ENCODE assay signal across 31 cellular contexts in genomic region chr4:115082633-115083032, GRCh38. TPM values are rescaled to one million over a fixed set of nuclear protein-coding genes. Genes with fewer than 3 reads are reported as not detected.
DNase-seq lines count a peak whose midpoint lies in the region; ATAC-seq, FAIRE-seq and TF ChIP-seq lines count a peak whose summit lies in the region.
"Had no signal": no experiment of that assay in that cellular context is flagged by ENCODE, and none has a peak within 500 bp of the region (broad histone marks: within the 10 kb centered on the region; RNA-seq: fewer than 3 reads in every experiment).

No MANE protein-coding gene starts in this region.

- no peaks in the 10 kb centered on the region for H3K4me1 Mint-ChIP-seq in naive thymus-derived CD4-positive, alpha-beta T cell
- H3K4me1 Mint-ChIP-seq: CD14-positive monocyte; CD4-positive, alpha-beta memory T cell; CD4-positive, CD25-positive, alpha-beta regulatory T cell; CD8-positive, alpha-beta memory T cell had no signal

- no peaks in the 10 kb centered on the region for H3K9me2 ChIP-seq in SU-DHL-6 (replicated peaks; ENCODE audit: insufficient read depth, low read length)

- no peaks in the 10 kb centered on the region for H3K4me1 ChIP-seq in HepG2 (ENCODE audit: insufficient read depth, low read length)
- no peaks in the 10 kb centered on the region for H3K4me1 ChIP-seq in right lobe of liver
- no peaks in the 10 kb centered on the region for H3K4me1 ChIP-seq in OCI-LY3 (ENCODE audit: low read length)
- H3K4me1 ChIP-seq in naive thymus-derived CD4-positive, alpha-beta T cell (ENCODE audit: control insufficient read depth in 2 of 2, insufficient read depth in 2 of 2, low read length in 2 of 2), result no peaks in the 10 kb centered on the region
- H3K4me1 ChIP-seq: BE2C, BLaER1 had no signal

- no peak for FAIRE-seq in HepG2 (lab: Jason Lieb, UNC)
- FAIRE-seq: GM12892, GM18507 had no signal

- H3K27me3 ChIP-seq in HepG2 (ENCODE audit: control insufficient read depth in 1 of 2, insufficient read depth in 2 of 2, low read length in 2 of 2), result no peaks in the 10 kb centered on the region
- H3K27me3 ChIP-seq in right lobe of liver, result no peaks in the 10 kb centered on the region
- no peaks in the 10 kb centered on the region for H3K27me3 ChIP-seq in OCI-LY3 (ENCODE audit: low read depth, low read length)
- no peaks in the 10 kb centered on the region for H3K27me3 ChIP-seq in SU-DHL-6 (ENCODE audit: low read length)
- H3K27me3 ChIP-seq in naive thymus-derived CD4-positive, alpha-beta T cell (ENCODE audit: control insufficient read depth in 2 of 2, insufficient read depth in 2 of 2, low read length in 2 of 2), result no peaks in the 10 kb centered on the region
- H3K27me3 ChIP-seq: BE2C, BLaER1 had no signal

- DNase-seq in HepG2 (ENCODE audit: low spot score) (no peak), right lobe of liver (no peak)
- DNase-seq in naive thymus-derived CD4-positive, alpha-beta T cell, result no peak
- DNase-seq: ACHN; BE2C; C1 segment of cervical spinal cord; CD4-positive, alpha-beta memory T cell; CD4-positive, CD25-positive, alpha-beta regulatory T cell; CD8-positive, alpha-beta memory T cell; COR-L47; DMS 273 treated with DMSO at 0.1 percent for 48 hours; DMS153; DMS53; DMS79; DND-41; EL; GDM1 had no signal

- H3K4me3 ChIP-seq in HepG2 (replicated peaks in 1 of 3; ENCODE audit: insufficient read depth in 1 of 3, low read depth in 2 of 3, low read length in 3 of 3) (no peak overlapping the region), right lobe of liver (no peak overlapping the region), OCI-LY3 (ENCODE audit: low read length) (no peak overlapping the region), SU-DHL-6 (ENCODE audit: insufficient read depth, low read length, poor library complexity, severe bottlenecking) (no peak overlapping the region)
- H3K4me3 ChIP-seq in naive thymus-derived CD4-positive, alpha-beta T cell (ENCODE audit: low read length), result no peak overlapping the region
- H3K4me3 ChIP-seq: BLaER1, GM12878 had no signal

- no peak for TF ChIP-seq RAD21 in HepG2 (CRISPR knock-in tag; IDR thresholded peaks at IDR 0.05)

- in situ Hi-C loops in HepG2 (cut with HindIII; ENCODE audit: extremely low pct_ligation_motif_present, low pct_unique_long_range_greater_than_20kb), result loop anchor here (25.0 kb wide), 1 partner anchor 780 kb away; no protein-coding TSS in a partner anchor

- no TSS peak for BruUV-seq in HepG2 (replicated peaks; lab: Mats Ljungman, UMichigan)

- H3K27me3 Mint-ChIP-seq in naive thymus-derived CD4-positive, alpha-beta T cell, result no peaks in the 10 kb centered on the region
- H3K27me3 Mint-ChIP-seq: CD4-positive, alpha-beta memory T cell; CD4-positive, CD25-positive, alpha-beta regulatory T cell; CD8-positive, alpha-beta memory T cell had no signal

- peaks cover 0 to 6% (median 0%) of the 10 kb centered on the region in 5 donors for H3K36me3 Mint-ChIP-seq in naive thymus-derived CD4-positive, alpha-beta T cell
- H3K36me3 Mint-ChIP-seq: CD14-positive monocyte; CD4-positive, CD25-positive, alpha-beta regulatory T cell; CD8-positive, alpha-beta memory T cell had no signal

- H3K9ac ChIP-seq in HepG2 (ENCODE audit: insufficient read depth, low read depth, low read length) (no peak overlapping the region), OCI-LY3 (ENCODE audit: low read length) (no peak overlapping the region), SU-DHL-6 (ENCODE audit: low read length) (no peak overlapping the region)
- H3K9ac ChIP-seq: BLaER1 had no signal

- TF ChIP-seq POLR2A in HepG2 (IDR thresholded peaks at IDR 0.05; ENCODE audit: insufficient read depth in 1 of 2, low read depth in 2 of 2, low read length in 2 of 2) (no peak), right lobe of liver (IDR thresholded peaks at IDR 0.05) (no peak)

- H3K4me2 ChIP-seq in HepG2 (ENCODE audit: low read depth, low read length), result no peak overlapping the region
- no peak overlapping the region for H3K4me2 ChIP-seq in OCI-LY3 (ENCODE audit: low read length)
- H3K4me2 ChIP-seq in SU-DHL-6 (ENCODE audit: low read depth, low read length, poor library complexity, severe bottlenecking), result no peak overlapping the region
- H3K4me2 ChIP-seq: BLaER1 had no signal

- CTCF ChIA-PET in HepG2 (lab: Yijun Ruan, JAX; ENCODE audit: low intra/inter-chr PET ratio, low total read pairs), result no interaction called here
- CTCF ChIA-PET in naive thymus-derived CD4-positive, alpha-beta T cell (lab: Charles Lee), result no interaction called here

- no peak overlapping the region for H3K27ac Mint-ChIP-seq in naive thymus-derived CD4-positive, alpha-beta T cell
- H3K27ac Mint-ChIP-seq: CD14-positive monocyte; CD4-positive, alpha-beta memory T cell; CD4-positive, CD25-positive, alpha-beta regulatory T cell; CD8-positive, alpha-beta memory T cell had no signal

- H4K20me1 ChIP-seq in HepG2 (ENCODE audit: insufficient read depth, low read length) (no peaks in the 10 kb centered on the region), OCI-LY3 (ENCODE audit: insufficient read depth, low read length) (no peaks in the 10 kb centered on the region), SU-DHL-6 (ENCODE audit: low read depth, low read length) (no peaks in the 10 kb centered on the region)
- H4K20me1 ChIP-seq: BLaER1 had no signal

- no peak for TF ChIP-seq CTCF in HepG2 (CRISPR knock-in tag; IDR thresholded peaks at IDR 0.05)
- TF ChIP-seq CTCF in right lobe of liver (IDR thresholded peaks at IDR 0.05), result no peak
- no peak for TF ChIP-seq CTCF in OCI-LY3 (IDR thresholded peaks at IDR 0.05; ENCODE audit: low read depth, low read length)
- no peak for TF ChIP-seq CTCF in SU-DHL-6 (IDR thresholded peaks at IDR 0.05; ENCODE audit: insufficient read depth, low read length, poor library complexity, severe bottlenecking)

- H3K79me2 ChIP-seq in HepG2 (ENCODE audit: insufficient read depth, low read length) (no peaks in the 10 kb centered on the region), OCI-LY3 (ENCODE audit: low read length) (no peaks in the 10 kb centered on the region), SU-DHL-6 (ENCODE audit: insufficient read depth, low read length) (no peaks in the 10 kb centered on the region)

- no peak overlapping the region for H3K4me3 Mint-ChIP-seq in naive thymus-derived CD4-positive, alpha-beta T cell
- H3K4me3 Mint-ChIP-seq: CD14-positive monocyte; CD4-positive, alpha-beta memory T cell; CD4-positive, CD25-positive, alpha-beta regulatory T cell; CD8-positive, alpha-beta memory T cell had no signal

- H2AFZ ChIP-seq in HepG2 (ENCODE audit: low read length) (no peak overlapping the region), OCI-LY3 (ENCODE audit: low read depth, low read length) (peak overlapping the region; percentile 84), SU-DHL-6 (ENCODE audit: low read depth, low read length, severe bottlenecking) (peak overlapping the region; percentile 39)

- peaks cover 11% of the 10 kb centered on the region for H3K9me3 ChIP-seq in HepG2 (ENCODE audit: low read length)
- H3K9me3 ChIP-seq in right lobe of liver, result no peaks in the 10 kb centered on the region
- no peaks in the 10 kb centered on the region for H3K9me3 ChIP-seq in OCI-LY3 (ENCODE audit: insufficient read depth, low read length)
- H3K9me3 ChIP-seq in SU-DHL-6 (ENCODE audit: insufficient read depth, low read length), result no peaks in the 10 kb centered on the region
- peaks cover 0 to 4% (median 0%) of the 10 kb centered on the region in 3 experiments for H3K9me3 ChIP-seq in naive thymus-derived CD4-positive, alpha-beta T cell (ENCODE audit: control insufficient read depth in 2 of 3, low read length in 3 of 3)
- H3K9me3 ChIP-seq: BE2C had no signal

- H3K27ac ChIP-seq in HepG2 (ENCODE audit: extremely low read length, insufficient read depth, low read length) (no peak overlapping the region), right lobe of liver (no peak overlapping the region), OCI-LY3 (ENCODE audit: low read length) (no peak overlapping the region), SU-DHL-6 (ENCODE audit: low read depth, low read length) (no peak overlapping the region)
- no peak overlapping the region for H3K27ac ChIP-seq in naive thymus-derived CD4-positive, alpha-beta T cell (ENCODE audit: low read depth, low read length)
- H3K27ac ChIP-seq: 22Rv1, BLaER1 had no signal

- peaks cover 0 to 11% (median 3%) of the 10 kb centered on the region in 11 donors for H3K9me3 Mint-ChIP-seq in naive thymus-derived CD4-positive, alpha-beta T cell

- no peak for TF ChIP-seq EP300 in HepG2 (IDR thresholded peaks at IDR 0.05; ENCODE audit: low read depth in 2 of 2, low read length in 2 of 2)
- no peak for TF ChIP-seq EP300 in HepG2 (CRISPR knock-in tag; IDR thresholded peaks at IDR 0.05; ENCODE audit: borderline replicate concordance)

- H3K36me3 ChIP-seq in HepG2 (replicated peaks in 1 of 2; ENCODE audit: control insufficient read depth in 1 of 2, insufficient read depth in 2 of 2, low read length in 2 of 2) (no peaks in the 10 kb centered on the region), right lobe of liver (no peaks in the 10 kb centered on the region), OCI-LY3 (replicated peaks; ENCODE audit: low read depth, low read length) (no peaks in the 10 kb centered on the region), SU-DHL-6 (ENCODE audit: low read length) (no peaks in the 10 kb centered on the region)
- H3K36me3 ChIP-seq in naive thymus-derived CD4-positive, alpha-beta T cell (ENCODE audit: control insufficient read depth in 2 of 3, insufficient read depth in 3 of 3, low read length in 3 of 3), result no peaks in the 10 kb centered on the region
- H3K36me3 ChIP-seq: BE2C, BLaER1 had no signal

- intact Hi-C loops in HepG2 (cut with micrococcal nuclease; ENCODE audit: unreplicated experiment), result no loop called here
- intact Hi-C loops in right lobe of liver (cut with DNase I), result no loop called here
- intact Hi-C loops in naive thymus-derived CD4-positive, alpha-beta T cell (cut with micrococcal nuclease), result no loop called here

- WGBS in HepG2 (ENCODE audit: low lambda C conversion rate), result 0% methylated on average over 2 of the region's 2 CpGs
- 48% methylated on average over 2 of the region's 2 CpGs for WGBS in right lobe of liver (ENCODE audit: insufficient coverage, low coverage, low lambda C conversion rate, missing lambda C conversion rate)

- ATAC-seq in HepG2 (no peak), right lobe of liver (no peak), HG03045 (IDR thresholded peaks at IDR 0.05; ENCODE audit: unreplicated experiment) (no peak), esophagus mucosa (no peak)
- ATAC-seq in naive thymus-derived CD4-positive, alpha-beta T cell, result no peak
- ATAC-seq: GM12878 had no signal

- POLR2A ChIA-PET in HepG2 (lab: Yijun Ruan, JAX), result no interaction called here
- POLR2A ChIA-PET in naive thymus-derived CD4-positive, alpha-beta T cell (lab: Charles Lee), result no interaction called here

- no peaks in the 10 kb centered on the region for H3F3A ChIP-seq in SU-DHL-6 (ENCODE audit: insufficient read depth)

RNA-seq across cellular contexts. Expression of gene NDST4, which starts 30.8 kb away (rescaled TPM):
- not detected in 2 replicates for total RNA-seq in HepG2 (2016; rRNA removed; fragmentation: Illumina TruSeq; extraction: Trizol)
- not detected in 2 replicates for total RNA-seq in HepG2 (2016; cell fraction: cytosol; rRNA removed; fragmentation: Illumina TruSeq; extraction: Trizol; ENCODE audit: low read depth)
- total RNA-seq in HepG2 (2016; cell fraction: insoluble cytoplasmic fraction; rRNA removed; fragmentation: Illumina TruSeq; extraction: Trizol), result not detected in 2 replicates
- total RNA-seq in HepG2 (2016; cell fraction: membrane; rRNA removed; fragmentation: Illumina TruSeq; extraction: Trizol), result not detected in 2 replicates
- total RNA-seq in HepG2 (2016; cell fraction: nucleus; rRNA removed; fragmentation: Illumina TruSeq; extraction: Trizol), result not detected in 2 replicates
- not detected in 2 replicates for polyA plus RNA-seq in HepG2 (2011; rRNA removed)
- not detected in 2 replicates for polyA plus RNA-seq in HepG2 (2011; cell fraction: cytosol; rRNA removed)
- not detected in 2 replicates for polyA plus RNA-seq in HepG2 (2011; cell fraction: nucleus; rRNA removed)
- not detected in 2 replicates for polyA plus RNA-seq in HepG2 (2012)
- polyA plus RNA-seq in HepG2 (2016; cell fraction: cytosol; fragmentation: Illumina TruSeq; extraction: Trizol; ENCODE audit: low read depth), result not detected in 2 replicates
- not detected in 2 replicates for polyA plus RNA-seq in HepG2 (2016; cell fraction: insoluble cytoplasmic fraction; fragmentation: Illumina TruSeq; extraction: Trizol; ENCODE audit: low read depth)
- not detected in 2 replicates for polyA plus RNA-seq in HepG2 (2016; cell fraction: membrane; fragmentation: Illumina TruSeq; extraction: Trizol; ENCODE audit: low read depth)
- not detected in 2 replicates for polyA plus RNA-seq in HepG2 (2016; cell fraction: nucleus; fragmentation: Illumina TruSeq; extraction: Trizol; ENCODE audit: insufficient read depth, low read depth)
- 8.9 TPM in 1 of 2 replicates, not detected in the other for polyA minus RNA-seq in HepG2 (2011; rRNA and poly(A)+ RNA removed; ENCODE audit: low replicate concordance)
- polyA minus RNA-seq in HepG2 (2011; cell fraction: cytosol; rRNA and poly(A)+ RNA removed), result not detected in 2 replicates
- not detected in 2 replicates for polyA minus RNA-seq in HepG2 (2011; cell fraction: nucleus; rRNA and poly(A)+ RNA removed)
- total RNA-seq in right lobe of liver, result not detected
- total RNA-seq in naive thymus-derived CD4-positive, alpha-beta T cell, result not detected
- polyA plus RNA-seq in naive thymus-derived CD4-positive, alpha-beta T cell, result not detected
- total RNA-seq in esophagus mucosa, result not detected
- total RNA-seq: A172; CD4-positive, alpha-beta memory T cell; CD4-positive, CD25-positive, alpha-beta regulatory T cell; CD8-positive, alpha-beta memory T cell; Daoy; G401 had no signal
- polyA plus RNA-seq: AG04450; CD14-positive monocyte; CD4-positive, alpha-beta memory T cell; CD4-positive, CD25-positive, alpha-beta regulatory T cell; CD8-positive, alpha-beta memory T cell had no signal
